In the genomic region with DNA sequence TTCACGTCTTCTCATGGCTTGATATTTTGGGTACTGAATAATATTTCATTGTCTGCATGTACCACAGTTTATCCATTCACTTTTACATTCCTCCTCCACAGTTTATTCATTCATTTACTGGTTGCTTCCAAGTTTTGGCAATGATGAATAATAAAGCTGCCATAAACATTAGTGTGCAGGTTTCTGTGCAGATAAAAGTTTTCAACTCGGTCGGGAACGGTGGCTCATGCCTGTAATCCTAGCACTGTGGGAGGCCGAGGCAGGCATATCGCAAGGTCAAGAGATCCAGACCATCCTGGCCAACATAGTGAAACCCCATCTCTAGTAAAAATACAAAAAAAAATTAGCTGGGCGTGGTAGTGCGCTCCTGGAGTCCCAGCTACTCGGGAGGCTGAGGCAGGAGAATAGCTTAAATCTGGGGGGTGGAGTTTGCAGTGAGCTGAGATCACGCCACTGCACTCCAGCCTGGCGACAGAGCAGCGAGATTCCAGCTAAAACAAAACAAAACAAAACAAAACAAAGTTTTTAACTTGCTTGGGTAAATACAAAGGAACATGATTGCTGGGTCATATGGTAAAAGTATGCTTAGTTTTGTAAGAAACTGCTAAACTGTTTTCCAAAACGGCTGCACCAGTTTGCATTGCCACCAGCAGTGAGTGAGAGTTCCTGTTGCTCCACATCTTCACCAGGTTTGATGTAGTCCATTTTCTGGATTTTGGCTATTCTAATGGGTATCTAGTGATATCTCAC, we compare ENCODE assay signal across 17 cellular contexts.
"Had no signal": no experiment of that assay in that cellular context is flagged by ENCODE, and none has a peak within 500 bp of the region (broad histone marks: within the 10 kb centered on the region; RNA-seq: fewer than 3 reads in every experiment).

No MANE protein-coding gene starts in this region.

- H3K27ac ChIP-seq: breast epithelium, esophagus squamous epithelium, neutrophil, right atrium auricular region, stomach had no signal

- H3K27me3 ChIP-seq: breast epithelium, esophagus squamous epithelium, neutrophil, right atrium auricular region, stomach, tibial nerve had no signal

- H3K27ac Mint-ChIP-seq: activated naive CD4-positive, alpha-beta T cell treated with anti-CD3 and anti-CD28 coated beads, Interleukin-2, amount 50 U/mL, for 24 hours had no signal

- H3K36me3 ChIP-seq: breast epithelium, right atrium auricular region, tibial nerve had no signal

- H3K27me3 Mint-ChIP-seq: activated naive CD4-positive, alpha-beta T cell treated with anti-CD3 and anti-CD28 coated beads, Interleukin-2, amount 50 U/mL, for 24 hours had no signal

- H3K4me1 ChIP-seq: breast epithelium had no signal

- DNase-seq: activated CD4-positive, alpha-beta T cell treated with anti-CD3 and anti-CD28 coated beads, Interleukin-2, amount 50 U/mL, for 1 hour; activated CD4-positive, CD25-positive, alpha-beta regulatory T cell; activated effector memory CD4-positive, alpha-beta T cell treated with Interleukin-2 at 50 U/mL for 16 hours; activated T-cell treated with anti-CD3 and anti-CD28 coated beads for 4 hours; anterior cingulate cortex; esophagus squamous epithelium; hippocampal formation; kidney glomerular epithelial cell; stimulated activated CD4-positive, alpha-beta T cell treated with anti-CD3 and anti-CD28 coated beads, Interleukin-4, amount 100 ng/mL, for 4 hours; stomach had no signal

- ATAC-seq: SK-N-SH treated with all-trans-retinoic acid at 6 μM for 48 hours had no signal

- H3K9me3 ChIP-seq: breast epithelium, esophagus squamous epithelium, neutrophil, right atrium auricular region, stomach, tibial nerve had no signal

- H3K9me3 Mint-ChIP-seq: activated naive CD4-positive, alpha-beta T cell treated with anti-CD3 and anti-CD28 coated beads, Interleukin-2, amount 50 U/mL, for 24 hours had no signal

- H3K4me3 ChIP-seq: breast epithelium, esophagus squamous epithelium, right atrium auricular region, skin epidermis, stomach, tibial nerve had no signal

- H3K4me3 Mint-ChIP-seq: activated naive CD4-positive, alpha-beta T cell treated with anti-CD3 and anti-CD28 coated beads, Interleukin-2, amount 50 U/mL, for 24 hours had no signal
